ENCODE assay signal across 15 cellular contexts in the genomic region with DNA sequence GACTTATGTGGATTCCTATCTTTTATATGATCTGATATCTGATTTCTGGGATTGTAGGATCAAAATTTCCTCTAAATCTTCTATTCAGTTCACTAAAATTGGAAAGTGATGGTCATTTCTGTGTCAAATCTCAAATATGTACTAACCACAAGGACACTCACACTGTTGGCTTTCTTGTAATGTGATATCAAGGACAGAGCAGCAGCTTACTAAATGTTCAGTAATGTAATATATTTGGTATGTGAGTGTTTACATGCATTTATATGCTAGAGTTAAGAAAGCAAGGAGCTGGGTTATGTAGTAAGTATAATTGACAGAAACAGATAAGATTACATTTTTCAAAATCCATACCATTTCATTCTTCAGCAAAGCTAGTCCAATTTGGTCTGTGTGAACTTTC. TPM values are rescaled to one million over a fixed set of nuclear protein-coding genes. Genes with fewer than 3 reads are reported as not detected.
DNase-seq lines count a peak whose midpoint lies in the region; ATAC-seq and TF ChIP-seq lines count a peak whose summit lies in the region.
"Had no signal": no experiment of that assay in that cellular context is flagged by ENCODE, and none has a peak within 500 bp of the region (broad histone marks: within the 10 kb centered on the region; RNA-seq: fewer than 3 reads in every experiment).

No MANE protein-coding gene starts in this region.

- peak overlapping the region; percentile 57 for H3K4me2 ChIP-seq in skeletal muscle satellite cell (ENCODE audit: low read length)

- no peak overlapping the region for H3K4me3 Mint-ChIP-seq in activated T-helper 1 cell treated with anti-CD3 and anti-CD28 coated beads, Interleukin-12 subunit alpha, Interleukin-12 subunit beta, Interleukin-2, Interleukin-4 antibody, amounts not matched to agents 30 ng/mL and 10 ng/mL and 1 ng/mL, durations not matched to agents 14 hours and 24 hours and 36 hours
- H3K4me3 Mint-ChIP-seq: activated naive CD8-positive, alpha-beta T cell treated with anti-CD3 and anti-CD28 coated beads, Interleukin-2, amount 50 U/mL, for 24 hours; dendritic cell treated with granulocyte-macrophage colony-stimulating factor and Interleukin-4, amounts not matched to agents 40 ng/mL and 50 ng/mL, for 4 days had no signal

- peaks cover 19% of the 10 kb centered on the region for H3K9me3 ChIP-seq in skeletal muscle satellite cell (replicated peaks; ENCODE audit: low read length)
- H3K9me3 ChIP-seq: neutrophil, spleen had no signal

- no peaks in the 10 kb centered on the region for H3K27me3 ChIP-seq in skeletal muscle satellite cell (ENCODE audit: control insufficient read depth, insufficient read depth, low read length)
- H3K27me3 ChIP-seq: neutrophil, spleen had no signal

- ATAC-seq in SK-N-SH treated with all-trans-retinoic acid at 6 μM for 48 hours (peak; percentile 99), GM18498 (IDR thresholded peaks at IDR 0.05; ENCODE audit: unreplicated experiment) (no peak), HG03378 (IDR thresholded peaks at IDR 0.05; ENCODE audit: unreplicated experiment) (no peak)
- ATAC-seq: activated naive CD8-positive, alpha-beta T cell treated with anti-CD3 and anti-CD28 coated beads, Interleukin-2, amount 50 U/mL, for 24 hours; esophagus mucosa had no signal

- H3K9ac ChIP-seq in skeletal muscle satellite cell (ENCODE audit: low read depth, low read length): peak overlapping the region; percentile 64

- peak; percentile 97 for DNase-seq in HCEC 1CT
- peak; percentile 75 for DNase-seq in fibroblast of pulmonary artery (ENCODE audit: low read depth)
- no peak for DNase-seq in GM19240 (ENCODE audit: insufficient read length, low spot score)
- DNase-seq in activated T-helper 1 cell treated with anti-CD3 and anti-CD28 coated beads, Interleukin-12 subunit alpha, Interleukin-12 subunit beta, Interleukin-2, Interleukin-4 antibody, amounts not matched to agents 30 ng/mL and 10 ng/mL and 1 ng/mL, durations not matched to agents 14 hours and 24 hours and 36 hours (ENCODE audit: low spot score): no peak
- DNase-seq: activated naive CD8-positive, alpha-beta T cell treated with anti-CD3 and anti-CD28 coated beads, Interleukin-2, amount 50 U/mL, for 24 hours; activated T-cell treated with anti-CD3 and anti-CD28 coated beads, Interleukin-2, amount 50 U/mL, for 1 hour; mesendoderm; spleen had no signal

- H3K4me3 ChIP-seq in fibroblast of pulmonary artery (replicated peaks; ENCODE audit: low read depth, low read length): no peak overlapping the region
- no peak overlapping the region for H3K4me3 ChIP-seq in skeletal muscle satellite cell (ENCODE audit: low read length)
- H3K4me3 ChIP-seq: spleen had no signal

- H3K4me1 Mint-ChIP-seq in activated T-helper 1 cell treated with anti-CD3 and anti-CD28 coated beads, Interleukin-12 subunit alpha, Interleukin-12 subunit beta, Interleukin-2, Interleukin-4 antibody, amounts not matched to agents 30 ng/mL and 10 ng/mL and 1 ng/mL, durations not matched to agents 14 hours and 24 hours and 36 hours (ENCODE audit: low read depth): no peaks in the 10 kb centered on the region
- H3K4me1 Mint-ChIP-seq: activated naive CD8-positive, alpha-beta T cell treated with anti-CD3 and anti-CD28 coated beads, Interleukin-2, amount 50 U/mL, for 24 hours had no signal

- peaks cover 54% of the 10 kb centered on the region for H3K36me3 Mint-ChIP-seq in activated T-helper 1 cell treated with anti-CD3 and anti-CD28 coated beads, Interleukin-12 subunit alpha, Interleukin-12 subunit beta, Interleukin-2, Interleukin-4 antibody, amounts not matched to agents 30 ng/mL and 10 ng/mL and 1 ng/mL, durations not matched to agents 14 hours and 24 hours and 36 hours (ENCODE audit: low read depth)

- TF ChIP-seq CTCF in fibroblast of pulmonary artery (IDR thresholded peaks at IDR 0.05; ENCODE audit: low read length, missing control alignments): no peak

- intact Hi-C loops in activated T-helper 1 cell treated with anti-CD3 and anti-CD28 coated beads, Interleukin-12 subunit alpha, Interleukin-12 subunit beta, Interleukin-2, Interleukin-4 antibody, amounts not matched to agents 30 ng/mL and 10 ng/mL and 1 ng/mL, durations not matched to agents 14 hours and 24 hours and 36 hours (cut with micrococcal nuclease): no loop called here

- peaks cover 45% of the 10 kb centered on the region for H3K4me1 ChIP-seq in skeletal muscle satellite cell (ENCODE audit: control insufficient read depth, insufficient read depth, low read length)
- H3K4me1 ChIP-seq: spleen had no signal

- no peak overlapping the region for H3K27ac Mint-ChIP-seq in activated T-helper 1 cell treated with anti-CD3 and anti-CD28 coated beads, Interleukin-12 subunit alpha, Interleukin-12 subunit beta, Interleukin-2, Interleukin-4 antibody, amounts not matched to agents 30 ng/mL and 10 ng/mL and 1 ng/mL, durations not matched to agents 14 hours and 24 hours and 36 hours
- H3K27ac Mint-ChIP-seq: activated naive CD8-positive, alpha-beta T cell treated with anti-CD3 and anti-CD28 coated beads, Interleukin-2, amount 50 U/mL, for 24 hours; dendritic cell treated with granulocyte-macrophage colony-stimulating factor and Interleukin-4, amounts not matched to agents 40 ng/mL and 50 ng/mL, for 4 days had no signal

- peaks cover 22% of the 10 kb centered on the region for H3K36me3 ChIP-seq in skeletal muscle satellite cell (ENCODE audit: insufficient read depth, low read length)

- no peaks in the 10 kb centered on the region for H3K27me3 Mint-ChIP-seq in activated T-helper 1 cell treated with anti-CD3 and anti-CD28 coated beads, Interleukin-12 subunit alpha, Interleukin-12 subunit beta, Interleukin-2, Interleukin-4 antibody, amounts not matched to agents 30 ng/mL and 10 ng/mL and 1 ng/mL, durations not matched to agents 14 hours and 24 hours and 36 hours (ENCODE audit: insufficient read depth)
- H3K27me3 Mint-ChIP-seq: activated naive CD8-positive, alpha-beta T cell treated with anti-CD3 and anti-CD28 coated beads, Interleukin-2, amount 50 U/mL, for 24 hours; dendritic cell treated with granulocyte-macrophage colony-stimulating factor and Interleukin-4, amounts not matched to agents 40 ng/mL and 50 ng/mL, for 4 days had no signal

- H3K9me3 Mint-ChIP-seq in activated T-helper 1 cell treated with anti-CD3 and anti-CD28 coated beads, Interleukin-12 subunit alpha, Interleukin-12 subunit beta, Interleukin-2, Interleukin-4 antibody, amounts not matched to agents 30 ng/mL and 10 ng/mL and 1 ng/mL, durations not matched to agents 14 hours and 24 hours and 36 hours: no peaks in the 10 kb centered on the region
- H3K9me3 Mint-ChIP-seq: activated naive CD8-positive, alpha-beta T cell treated with anti-CD3 and anti-CD28 coated beads, Interleukin-2, amount 50 U/mL, for 24 hours; dendritic cell treated with granulocyte-macrophage colony-stimulating factor and Interleukin-4, amounts not matched to agents 40 ng/mL and 50 ng/mL, for 4 days had no signal

TF ChIP-seq in SK-N-SH treated with all-trans-retinoic acid at 6 μM for 48 hours, 23 proteins besides CTCF, POLR2A, EP300 and RAD21:
- TF ChIP-seq, protein P1, sequence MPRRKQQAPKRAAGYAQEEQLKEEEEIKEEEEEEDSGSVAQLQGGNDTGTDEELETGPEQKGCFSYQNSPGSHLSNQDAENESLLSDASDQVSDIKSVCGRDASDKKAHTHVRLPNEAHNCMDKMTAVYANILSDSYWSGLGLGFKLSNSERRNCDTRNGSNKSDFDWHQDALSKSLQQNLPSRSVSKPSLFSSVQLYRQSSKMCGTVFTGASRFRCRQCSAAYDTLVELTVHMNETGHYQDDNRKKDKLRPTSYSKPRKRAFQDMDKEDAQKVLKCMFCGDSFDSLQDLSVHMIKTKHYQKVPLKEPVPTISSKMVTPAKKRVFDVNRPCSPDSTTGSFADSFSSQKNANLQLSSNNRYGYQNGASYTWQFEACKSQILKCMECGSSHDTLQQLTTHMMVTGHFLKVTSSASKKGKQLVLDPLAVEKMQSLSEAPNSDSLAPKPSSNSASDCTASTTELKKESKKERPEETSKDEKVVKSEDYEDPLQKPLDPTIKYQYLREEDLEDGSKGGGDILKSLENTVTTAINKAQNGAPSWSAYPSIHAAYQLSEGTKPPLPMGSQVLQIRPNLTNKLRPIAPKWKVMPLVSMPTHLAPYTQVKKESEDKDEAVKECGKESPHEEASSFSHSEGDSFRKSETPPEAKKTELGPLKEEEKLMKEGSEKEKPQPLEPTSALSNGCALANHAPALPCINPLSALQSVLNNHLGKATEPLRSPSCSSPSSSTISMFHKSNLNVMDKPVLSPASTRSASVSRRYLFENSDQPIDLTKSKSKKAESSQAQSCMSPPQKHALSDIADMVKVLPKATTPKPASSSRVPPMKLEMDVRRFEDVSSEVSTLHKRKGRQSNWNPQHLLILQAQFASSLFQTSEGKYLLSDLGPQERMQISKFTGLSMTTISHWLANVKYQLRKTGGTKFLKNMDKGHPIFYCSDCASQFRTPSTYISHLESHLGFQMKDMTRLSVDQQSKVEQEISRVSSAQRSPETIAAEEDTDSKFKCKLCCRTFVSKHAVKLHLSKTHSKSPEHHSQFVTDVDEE (CRISPR knock-in tag; IDR thresholded peaks at IDR 0.05): 0 out of 2 replicates have a peak, but pooled peaks have one; percentile 16
- TF ChIP-seq, protein P2, sequence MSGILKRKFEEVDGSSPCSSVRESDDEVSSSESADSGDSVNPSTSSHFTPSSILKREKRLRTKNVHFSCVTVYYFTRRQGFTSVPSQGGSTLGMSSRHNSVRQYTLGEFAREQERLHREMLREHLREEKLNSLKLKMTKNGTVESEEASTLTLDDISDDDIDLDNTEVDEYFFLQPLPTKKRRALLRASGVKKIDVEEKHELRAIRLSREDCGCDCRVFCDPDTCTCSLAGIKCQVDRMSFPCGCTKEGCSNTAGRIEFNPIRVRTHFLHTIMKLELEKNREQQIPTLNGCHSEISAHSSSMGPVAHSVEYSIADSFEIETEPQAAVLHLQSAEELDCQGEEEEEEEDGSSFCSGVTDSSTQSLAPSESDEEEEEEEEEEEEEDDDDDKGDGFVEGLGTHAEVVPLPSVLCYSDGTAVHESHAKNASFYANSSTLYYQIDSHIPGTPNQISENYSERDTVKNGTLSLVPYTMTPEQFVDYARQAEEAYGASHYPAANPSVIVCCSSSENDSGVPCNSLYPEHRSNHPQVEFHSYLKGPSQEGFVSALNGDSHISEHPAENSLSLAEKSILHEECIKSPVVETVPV (CRISPR knock-in tag; IDR thresholded peaks at IDR 0.05): 0 out of 2 replicates have a peak, but pooled peaks have one; percentile 32
- peak; percentile 78 for TF ChIP-seq ISL1 (CRISPR knock-in tag; IDR thresholded peaks at IDR 0.05)
- no peak for TF ChIP-seq ESRRG (CRISPR knock-in tag; IDR thresholded peaks at IDR 0.05)

RNA-seq across cellular contexts. Expression of a gene that starts 16.5 kb away (rescaled TPM):
- 31.9 and 32.1 TPM in 2 replicates for total RNA-seq in skeletal muscle satellite cell (2012; rRNA removed)
- total RNA-seq in activated T-helper 1 cell treated with anti-CD3 and anti-CD28 coated beads, Interleukin-12 subunit alpha, Interleukin-12 subunit beta, Interleukin-2, Interleukin-4 antibody, amounts not matched to agents 30 ng/mL and 10 ng/mL and 1 ng/mL, durations not matched to agents 14 hours and 24 hours and 36 hours: 23.1 and 25.4 TPM in 2 replicates

RNA-seq across cellular contexts. Expression of a gene that starts 16.6 kb away (rescaled TPM):
- 15.5 and 15.7 TPM in 2 replicates for total RNA-seq in skeletal muscle satellite cell (2012; rRNA removed)
- total RNA-seq in activated T-helper 1 cell treated with anti-CD3 and anti-CD28 coated beads, Interleukin-12 subunit alpha, Interleukin-12 subunit beta, Interleukin-2, Interleukin-4 antibody, amounts not matched to agents 30 ng/mL and 10 ng/mL and 1 ng/mL, durations not matched to agents 14 hours and 24 hours and 36 hours: 21.4 and 22.5 TPM in 2 replicates

Comparison
In these comparisons a context has a peak if more than half of its experiments do, and no peak if none do; other contexts are left out.
1. DNase-seq: peak in HCEC 1CT (single experiment) and fibroblast of pulmonary artery (single experiment); none in GM19240 (single experiment) and activated T-helper 1 cell treated with anti-CD3 and anti-CD28 coated beads, Interleukin-12 subunit alpha, Interleukin-12 subunit beta, Interleukin-2, Interleukin-4 antibody, amounts not matched to agents 30 ng/mL and 10 ng/mL and 1 ng/mL, durations not matched to agents 14 hours and 24 hours and 36 hours (single experiment).